Comparison of ENCODE assay signal across 8 cellular contexts in the genomic region with DNA sequence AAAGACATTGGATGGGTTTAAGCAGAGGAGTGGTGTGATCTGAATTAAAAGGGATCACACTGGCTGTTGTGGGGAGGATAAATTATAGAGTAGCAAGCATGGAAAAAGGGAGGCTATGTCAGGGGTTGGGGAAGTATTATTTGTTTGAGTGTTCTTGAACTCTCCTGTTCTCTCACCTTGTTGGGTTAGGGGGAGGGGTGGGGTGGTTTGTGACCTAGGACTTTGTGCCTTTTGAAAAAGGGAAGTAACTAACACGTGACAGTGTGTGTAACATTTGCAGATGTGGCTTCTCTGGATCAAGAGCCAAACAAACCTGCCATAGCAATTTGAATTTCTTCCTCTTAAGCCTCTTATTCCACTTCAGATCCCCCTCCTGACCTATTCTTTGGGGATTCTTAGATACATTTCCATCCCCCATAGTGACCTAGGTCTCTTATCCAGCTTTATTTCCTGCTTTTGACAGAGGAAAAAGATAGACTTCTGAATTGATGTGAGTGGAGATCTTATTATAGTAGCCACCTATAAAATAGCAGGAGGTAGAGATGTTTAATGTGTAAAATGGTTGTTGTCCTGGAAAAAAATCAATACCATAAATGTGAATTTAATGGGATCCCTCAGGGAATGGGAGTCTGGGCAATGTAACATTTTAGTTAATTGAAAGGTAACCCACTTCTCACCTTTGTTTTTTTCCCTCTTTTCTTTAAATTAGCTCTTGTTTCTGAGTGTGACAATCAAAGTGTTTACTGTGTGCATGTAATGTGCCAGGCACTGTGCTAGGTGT.
DNase-seq lines count a peak whose midpoint lies in the region; ATAC-seq and TF ChIP-seq lines count a peak whose summit lies in the region.

No MANE protein-coding gene starts in this region.

- no peaks in the 10 kb centered on the region for H3K79me2 ChIP-seq in hepatocyte

- no peaks in the 10 kb centered on the region for H3K9me2 ChIP-seq in hepatocyte (replicated peaks; ENCODE audit: insufficient read depth)

- 43% methylated on average over 1 of the region's 1 CpG for WGBS in hepatocyte (ENCODE audit: low lambda C conversion rate, missing lambda C conversion rate)

- no peaks in the 10 kb centered on the region for H3K9me3 ChIP-seq in hepatocyte (ENCODE audit: low read depth)
- H3K9me3 ChIP-seq in Caco-2 = no peaks in the 10 kb centered on the region

- H3K4me2 ChIP-seq in hepatocyte = no peak overlapping the region

- POLR2A ChIA-PET in Caco-2 (lab: Charles Lee) = no interaction called here

- no peak overlapping the region for H2AFZ ChIP-seq in hepatocyte

- H3K4me1 ChIP-seq in hepatocyte (ENCODE audit: insufficient read depth) (peaks cover 4% of the 10 kb centered on the region), Caco-2 (no peaks in the 10 kb centered on the region)

- H3K27me3 ChIP-seq in hepatocyte (no peaks in the 10 kb centered on the region), Caco-2 (replicated peaks; ENCODE audit: control insufficient read depth, insufficient read depth, low read length) (no peaks in the 10 kb centered on the region)

- no peaks in the 10 kb centered on the region for H3K36me3 Mint-ChIP-seq in Caco-2 (ENCODE audit: insufficient read depth, unreplicated experiment)

- BruUV-seq in Caco-2 (replicated peaks; lab: Mats Ljungman, UMichigan) = no TSS peak

- H3K9me3 Mint-ChIP-seq in Caco-2 (ENCODE audit: unreplicated experiment) = no peaks in the 10 kb centered on the region

- DNase-seq in NCI-H1092 (lab: John Stamatoyannopoulos, UW) (peak; percentile 31), hepatocyte (ENCODE audit: low spot score) (peak; percentile 39), HPDE6-E6E7 (ENCODE audit: extremely low spot score) (no peak), erythroblast (lab: John Stamatoyannopoulos, UW) (no peak), SK-N-DZ (ENCODE audit: low spot score) (no peak), Caco-2 (no peak)

- no peak overlapping the region for H3K4me3 Mint-ChIP-seq in Caco-2 (ENCODE audit: unreplicated experiment)

- CTCF ChIA-PET in Caco-2 (lab: Charles Lee) = no interaction called here

- peaks cover 7% of the 10 kb centered on the region for H3K4me1 Mint-ChIP-seq in Caco-2 (ENCODE audit: low read depth, unreplicated experiment)

- no peaks in the 10 kb centered on the region for H3K36me3 ChIP-seq in hepatocyte (replicated peaks; ENCODE audit: insufficient read depth, low read depth)
- no peaks in the 10 kb centered on the region for H3K36me3 ChIP-seq in Caco-2 (ENCODE audit: control insufficient read depth, insufficient read depth, low read length)

- H3K4me3 ChIP-seq in hepatocyte (no peak overlapping the region), Caco-2 (ENCODE audit: low read depth, low read length) (no peak overlapping the region)

- no peak overlapping the region for H3K27ac Mint-ChIP-seq in Caco-2 (ENCODE audit: unreplicated experiment)

- peak overlapping the region; percentile 59 for H3K27ac ChIP-seq in hepatocyte

- no peak for TF ChIP-seq CTCF in hepatocyte (IDR thresholded peaks at IDR 0.05; ENCODE audit: poor library complexity)
- no peak for TF ChIP-seq CTCF in Caco-2 (IDR thresholded peaks at IDR 0.05; ENCODE audit: insufficient read depth in 1 of 2, low read depth in 1 of 2, low read length in 1 of 2, severe bottlenecking in 1 of 2, unreplicated experiment in 1 of 2)

- H4K20me1 ChIP-seq in hepatocyte (ENCODE audit: insufficient read depth, poor library complexity, severe bottlenecking) = no peaks in the 10 kb centered on the region

- ATAC-seq in GM18870 (IDR thresholded peaks at IDR 0.05; ENCODE audit: unreplicated experiment) (peak; percentile 63), HG02610 (IDR thresholded peaks at IDR 0.05; ENCODE audit: unreplicated experiment) (peak; percentile 68)

- peaks cover 6% of the 10 kb centered on the region for H3K27me3 Mint-ChIP-seq in Caco-2 (ENCODE audit: insufficient read depth, unreplicated experiment)

- intact Hi-C loops in Caco-2 (cut with micrococcal nuclease; ENCODE audit: unreplicated experiment) = no loop called here

- no peak for TF ChIP-seq POLR2A in erythroblast (IDR thresholded peaks at IDR 0.05; ENCODE audit: low read length)

Comparison
In these comparisons a context has a peak if more than half of its experiments do, and no peak if none do; other contexts are left out.
1. DNase-seq: peak in NCI-H1092 (single experiment) and hepatocyte (single experiment); none in HPDE6-E6E7 (single experiment), erythroblast (0 of 2), SK-N-DZ (single experiment) and Caco-2 (0 of 2).